Comparison of ENCODE assay signal across 13 cellular contexts in genomic region chr17:12830692-12831363, GRCh38. TPM values are rescaled to one million over a fixed set of nuclear protein-coding genes. Genes with fewer than 3 reads are reported as not detected.
"Had no signal": no experiment of that assay in that cellular context is flagged by ENCODE, and none has a peak within 500 bp of the region (broad histone marks: within the 10 kb centered on the region; RNA-seq: fewer than 3 reads in every experiment).

No MANE protein-coding gene starts in this region.

- DNase-seq: activated CD4-positive, alpha-beta memory T cell treated with anti-CD3 and anti-CD28 coated beads, Interleukin-2, amount 10 ng/mL, durations not matched to agents 7 days and 5 days; activated CD4-positive, alpha-beta T cell treated with anti-CD3 and anti-CD28 coated beads for 4 hours; activated effector memory CD4-positive, alpha-beta T cell treated with anti-CD3 and anti-CD28 coated beads, Interleukin-2, amount 50 U/mL, for 16 hours; activated T-cell treated with anti-CD3 and anti-CD28 coated beads, Interleukin-2, amount 50 U/mL, for 48 hours; adrenal gland; dorsolateral prefrontal cortex; left ventricle myocardium superior; ovary; retina; stimulated activated CD4-positive, alpha-beta T cell treated with anti-CD3 and anti-CD28 coated beads, Interleukin-4, amount 100 ng/mL, for 4 hours; stimulated activated naive CD8-positive, alpha-beta T cell treated with anti-CD3 and anti-CD28 coated beads, Interleukin-15, Interleukin-2, amounts not matched to agents 100 U/mL and 50 U/mL, for 24 hours; trophoblast cell had no signal

- H3K4me3 ChIP-seq: adrenal gland, dorsolateral prefrontal cortex, ovary, smooth muscle cell had no signal

- H3K36me3 ChIP-seq: adrenal gland, ovary had no signal

- H3K27ac ChIP-seq: adrenal gland, dorsolateral prefrontal cortex, ovary had no signal

- H3K9me3 ChIP-seq: ovary had no signal

- H3K27me3 ChIP-seq: adrenal gland, dorsolateral prefrontal cortex, ovary had no signal

- H3K4me1 ChIP-seq: adrenal gland had no signal

- H3K4me2 ChIP-seq: smooth muscle cell had no signal

RNA-seq across cellular contexts. Expression of gene ARHGAP44, which starts 41.5 kb away (rescaled TPM):
- total RNA-seq: activated CD4-positive, alpha-beta memory T cell treated with anti-CD3 and anti-CD28 coated beads, Interleukin-2, amount 10 ng/mL, durations not matched to agents 7 days and 5 days had no signal
